ENCODE assay signal across 8 cellular contexts in genomic region chr10:77927343-77928256, GRCh38. TPM values are rescaled to one million over a fixed set of nuclear protein-coding genes. Genes with fewer than 3 reads are reported as not detected.
DNase-seq lines count a peak whose midpoint lies in the region; ATAC-seq and TF ChIP-seq lines count a peak whose summit lies in the region.

No MANE protein-coding gene starts in this region.

- H3K36me3 ChIP-seq in stomach smooth muscle (ENCODE audit: control insufficient read depth in 2 of 2, insufficient read depth in 2 of 2, low read length in 2 of 2) = no peaks in the 10 kb centered on the region
- H3K36me3 ChIP-seq in OCI-LY7 (ENCODE audit: insufficient read depth, low read length) = no peaks in the 10 kb centered on the region

- H3K27me3 ChIP-seq in stomach smooth muscle (ENCODE audit: control insufficient read depth in 1 of 2, insufficient read depth in 2 of 2, low read length in 2 of 2) = no peaks in the 10 kb centered on the region

- ATAC-seq in activated T-helper 17 cell treated with anti-CD3 and anti-CD28 coated beads, Interleukin-2, amount 50 U/mL, for 72 hours (replicated peaks) = no peak
- no peak for ATAC-seq in HG02852 (IDR thresholded peaks at IDR 0.05; ENCODE audit: unreplicated experiment)

- no peak for TF ChIP-seq CTCF in OCI-LY7 (conservative IDR thresholded peaks at IDR 0.05; ENCODE audit: low read length)

- H3K4me2 ChIP-seq in OCI-LY7 (ENCODE audit: low read length) = no peak overlapping the region

- peak overlapping the region; percentile 58 for H3K4me3 Mint-ChIP-seq in activated T-helper 17 cell treated with anti-CD3 and anti-CD28 coated beads, Interleukin-2, amount 50 U/mL, for 72 hours

- POLR2A ChIA-PET in OCI-LY7 (lab: Charles Lee) = no interaction called here

- H3K9me3 Mint-ChIP-seq in activated T-helper 17 cell treated with anti-CD3 and anti-CD28 coated beads, Interleukin-2, amount 50 U/mL, for 72 hours = no peaks in the 10 kb centered on the region

- H3K4me1 Mint-ChIP-seq in activated T-helper 17 cell treated with anti-CD3 and anti-CD28 coated beads, Interleukin-2, amount 50 U/mL, for 72 hours = peaks cover 6% of the 10 kb centered on the region

- no peaks in the 10 kb centered on the region for H3K79me2 ChIP-seq in OCI-LY7 (ENCODE audit: insufficient read depth, low read depth, low read length)

- H3K4me1 ChIP-seq in stomach smooth muscle (ENCODE audit: control insufficient read depth, insufficient read depth, low read length) = peaks cover 37% of the 10 kb centered on the region
- H3K4me1 ChIP-seq in OCI-LY7 (ENCODE audit: insufficient read depth, low read length, poor library complexity, severe bottlenecking) = no peaks in the 10 kb centered on the region

- H3K9me3 ChIP-seq in stomach smooth muscle (ENCODE audit: control insufficient read depth in 2 of 2, low read length in 2 of 2) = no peaks in the 10 kb centered on the region
- H3K9me3 ChIP-seq in OCI-LY7 (ENCODE audit: low read length) = no peaks in the 10 kb centered on the region

- no peaks in the 10 kb centered on the region for H4K20me1 ChIP-seq in OCI-LY7 (ENCODE audit: insufficient read depth, low read length)

- H3K27me3 Mint-ChIP-seq in activated T-helper 17 cell treated with anti-CD3 and anti-CD28 coated beads, Interleukin-2, amount 50 U/mL, for 72 hours = peaks cover 39% of the 10 kb centered on the region

- no TSS peak for BruUV-seq in OCI-LY7 (replicated peaks; lab: Mats Ljungman, UMichigan)

- H3K4me3 ChIP-seq in stomach smooth muscle (ENCODE audit: low read length in 2 of 2) = peak overlapping the region; percentile 59 to 88
- no peak overlapping the region for H3K4me3 ChIP-seq in OCI-LY7 (ENCODE audit: low read depth, low read length, poor library complexity, severe bottlenecking)

- no peak overlapping the region for H2AFZ ChIP-seq in OCI-LY7 (ENCODE audit: low read length)

- intact Hi-C loops in OCI-LY7 (cut with micrococcal nuclease; ENCODE audit: unreplicated experiment) = no loop called here

- H3K9ac ChIP-seq in stomach smooth muscle (ENCODE audit: low read length in 2 of 2) = peak overlapping the region; percentile 74 to 76

- H3K27ac Mint-ChIP-seq in activated T-helper 17 cell treated with anti-CD3 and anti-CD28 coated beads, Interleukin-2, amount 50 U/mL, for 72 hours = no peak overlapping the region

- DNase-seq in NCI-H748 (lab: John Stamatoyannopoulos, UW; ENCODE audit: unreplicated experiment) = peak; percentile 32
- DNase-seq in NCI-H748 treated with DMSO at 0.1 percent for 48 hours (lab: John Stamatoyannopoulos, UW) = no peak
- DNase-seq in inferior parietal cortex (ENCODE audit: extremely low spot score) = peak; percentile 51
- no peak for DNase-seq in OCI-LY7 (ENCODE audit: low spot score)
- DNase-seq in AG08395 (ENCODE audit: low spot score) = no peak

- H3K27ac ChIP-seq in stomach smooth muscle (ENCODE audit: low read length) (peak overlapping the region; percentile 86), OCI-LY7 (ENCODE audit: low read depth, low read length, poor library complexity, severe bottlenecking) (no peak overlapping the region)

- no peaks in the 10 kb centered on the region for H3K9me2 ChIP-seq in OCI-LY7 (ENCODE audit: insufficient read depth, low read length)

- H3K36me3 Mint-ChIP-seq in activated T-helper 17 cell treated with anti-CD3 and anti-CD28 coated beads, Interleukin-2, amount 50 U/mL, for 72 hours (ENCODE audit: low read depth) = peaks cover 6% of the 10 kb centered on the region

- CTCF ChIA-PET in OCI-LY7 (lab: Charles Lee; ENCODE audit: unreplicated experiment) = interaction anchor here (0.6 kb wide), 1 partner anchor 321 kb away, joined by 3 read pairs; no protein-coding TSS in a partner anchor

RNA-seq across cellular contexts. Expression of gene DLG5, which starts 1.0 kb away (rescaled TPM):
- total RNA-seq in activated T-helper 17 cell treated with anti-CD3 and anti-CD28 coated beads, Interleukin-2, amount 50 U/mL, for 72 hours = 1 to 10 TPM; 3.0 to 7.1 TPM
- 0.13 TPM in 1 of 2 replicates, not detected in the other for total RNA-seq in OCI-LY7 (2014; rRNA removed; shearing (Covaris generic))
- 0.17 and 0.27 TPM in 2 replicates for total RNA-seq in OCI-LY7 (2022)

Comparison
In these comparisons a context has a peak if more than half of its experiments do, and no peak if none do; other contexts are left out.
1. DNase-seq: peak in NCI-H748 (single experiment) and inferior parietal cortex (single experiment); none in NCI-H748 treated with DMSO at 0.1 percent for 48 hours (single experiment), OCI-LY7 (single experiment) and AG08395 (single experiment).